ENCODE assay signal across 1 cellular context in the genomic region with DNA sequence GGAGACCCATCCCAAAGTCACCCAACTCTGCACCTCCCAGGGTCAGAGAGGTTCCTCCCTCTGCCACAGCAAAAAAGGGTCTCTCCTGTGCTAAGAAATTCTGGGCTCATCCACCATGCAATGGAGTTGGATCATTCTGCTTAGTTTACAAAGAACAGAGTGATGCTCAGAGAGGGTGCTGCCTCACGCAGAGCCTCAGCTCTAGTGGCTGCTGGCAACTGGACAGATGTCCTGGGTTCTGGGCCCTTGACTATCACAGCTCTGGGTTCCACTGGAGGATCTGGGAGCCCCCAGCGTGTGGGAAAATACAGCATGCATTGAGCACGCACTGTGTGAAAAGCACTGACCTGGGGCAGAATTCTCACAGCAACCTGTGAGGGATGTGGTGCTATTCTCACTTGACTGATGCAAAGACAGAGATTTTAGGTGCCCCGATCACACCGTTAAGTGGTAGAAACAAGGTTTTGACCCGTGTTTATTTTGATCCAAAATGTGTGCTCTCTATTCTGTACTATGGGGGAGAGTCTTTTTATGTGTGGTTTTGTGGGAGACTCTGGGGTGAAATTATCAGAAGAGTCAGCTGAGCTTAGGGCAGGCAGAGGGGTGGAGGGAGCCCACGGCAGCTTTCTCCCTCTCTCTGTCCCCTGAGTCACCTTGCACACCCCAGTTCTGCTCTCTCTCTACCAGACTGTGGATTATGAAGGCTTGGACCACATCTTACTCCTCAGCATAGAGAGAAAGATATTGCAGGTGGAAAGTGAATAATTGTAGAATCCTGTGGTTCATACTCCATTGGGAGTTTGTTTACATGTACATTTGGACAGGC.
TF ChIP-seq lines count a peak whose summit lies in the region.

No MANE protein-coding gene starts in this region.

TF ChIP-seq in GM12891, 5 proteins besides CTCF, POLR2A, EP300 and RAD21:
- TF ChIP-seq TAF1 (IDR thresholded peaks at IDR 0.05; ENCODE audit: low read depth, low read length) (no peak), POU2F2 (IDR thresholded peaks at IDR 0.05; ENCODE audit: low read depth, low read length) (no peak), SPI1 (IDR thresholded peaks at IDR 0.05; ENCODE audit: low read depth, low read length) (no peak), POLR2AphosphoS5 (IDR thresholded peaks at IDR 0.05; ENCODE audit: low read depth, low read length) (no peak), PAX5 (IDR thresholded peaks at IDR 0.05; ENCODE audit: insufficient read depth, low read length, severe bottlenecking) (no peak)
